8 cellular contexts compared by ENCODE assay signal in the genomic region with DNA sequence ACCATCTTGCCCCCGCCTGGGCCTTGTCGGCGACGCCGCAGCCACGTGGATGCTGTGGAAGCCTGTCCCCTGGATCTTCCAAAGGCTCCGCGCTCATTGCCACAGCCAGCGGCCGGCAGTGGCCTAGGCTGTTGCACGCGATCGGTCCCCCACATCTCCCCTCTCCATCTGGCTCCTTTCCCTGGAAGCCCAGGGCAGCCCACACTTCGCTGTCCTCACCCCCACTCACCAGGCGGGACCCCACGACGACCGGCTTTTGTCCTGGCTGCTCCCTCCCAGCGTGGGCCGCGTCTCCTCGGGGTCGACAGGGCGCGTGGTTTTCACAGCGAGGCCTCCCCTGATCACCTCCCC. TPM values are rescaled to one million over a fixed set of nuclear protein-coding genes. Genes with fewer than 3 reads are reported as not detected.
DNase-seq lines count a peak whose midpoint lies in the region; TF ChIP-seq lines count a peak whose summit lies in the region.

No MANE protein-coding gene starts in this region.

- peaks cover 4% of the 10 kb centered on the region for H3K27me3 ChIP-seq in NT2/D1 (ENCODE audit: insufficient read depth, insufficient read length)

- peak overlapping the region; percentile 82 for H3K27ac ChIP-seq in C4-2B

- H3K4me3 ChIP-seq in NT2/D1 (ENCODE audit: insufficient read length, low read depth), result peak overlapping the region; percentile 78

- peaks cover 5% of the 10 kb centered on the region; the same call in 1 of the 2 replicates for H3K9me3 ChIP-seq in NT2/D1 (ENCODE audit: insufficient read depth, low read length)

- no peak for TF ChIP-seq CTCF in C4-2B (conservative IDR thresholded peaks at IDR 0.05)
- no peak for TF ChIP-seq CTCF in neural crest cell (conservative IDR thresholded peaks at IDR 0.05)

- peaks cover 2% of the 10 kb centered on the region for H3K4me1 ChIP-seq in NT2/D1 (ENCODE audit: insufficient read depth, insufficient read length)

- peak overlapping the region; percentile 26 for H3K9ac ChIP-seq in NT2/D1 (ENCODE audit: insufficient read length, low read depth)

- H3K4me3 Mint-ChIP-seq in neural crest cell, result peak overlapping the region; percentile 86

- DNase-seq in NT2/D1 (ENCODE audit: low read depth, low spot score) (no peak), neural crest cell (ENCODE audit: low read depth, low spot score) (no peak), NCI-H526 (lab: John Stamatoyannopoulos, UW) (no peak), GOT3 (lab: John Stamatoyannopoulos, UW) (no peak), OCI-M1 (lab: John Stamatoyannopoulos, UW) (no peak), NCI-H1105 (lab: John Stamatoyannopoulos, UW) (no peak)
- peak; percentile 3 for DNase-seq in effector CD4-positive, alpha-beta T cell

- H3K4me1 Mint-ChIP-seq in neural crest cell, result peaks cover 34% of the 10 kb centered on the region

- H3K36me3 ChIP-seq in NT2/D1 (ENCODE audit: insufficient read depth, insufficient read length, low read length), result peaks cover 12% of the 10 kb centered on the region

- H3K36me3 Mint-ChIP-seq in neural crest cell (ENCODE audit: low read depth), result peaks cover 5% of the 10 kb centered on the region

- peak overlapping the region; percentile 25 for H3K27ac Mint-ChIP-seq in neural crest cell (ENCODE audit: unreplicated experiment)

- peaks cover 2% of the 10 kb centered on the region for H3K9me3 Mint-ChIP-seq in neural crest cell

- H3K27me3 Mint-ChIP-seq in neural crest cell (ENCODE audit: low read depth), result no peaks in the 10 kb centered on the region

RNA-seq across cellular contexts. Expression of a gene that starts 0.6 kb away (rescaled TPM):
- 22.7 and 23.3 TPM in 2 replicates for total RNA-seq in neural crest cell

RNA-seq across cellular contexts. Expression of a gene that starts 24.6 kb away (rescaled TPM):
- total RNA-seq in neural crest cell, result 29.9 and 31.1 TPM in 2 replicates

RNA-seq across cellular contexts. Expression of a gene that starts 24.7 kb away (rescaled TPM):
- total RNA-seq in neural crest cell, result 26.4 and 30.5 TPM in 2 replicates
